Comparison of ENCODE assay signal across 1 cellular context in the genomic region with DNA sequence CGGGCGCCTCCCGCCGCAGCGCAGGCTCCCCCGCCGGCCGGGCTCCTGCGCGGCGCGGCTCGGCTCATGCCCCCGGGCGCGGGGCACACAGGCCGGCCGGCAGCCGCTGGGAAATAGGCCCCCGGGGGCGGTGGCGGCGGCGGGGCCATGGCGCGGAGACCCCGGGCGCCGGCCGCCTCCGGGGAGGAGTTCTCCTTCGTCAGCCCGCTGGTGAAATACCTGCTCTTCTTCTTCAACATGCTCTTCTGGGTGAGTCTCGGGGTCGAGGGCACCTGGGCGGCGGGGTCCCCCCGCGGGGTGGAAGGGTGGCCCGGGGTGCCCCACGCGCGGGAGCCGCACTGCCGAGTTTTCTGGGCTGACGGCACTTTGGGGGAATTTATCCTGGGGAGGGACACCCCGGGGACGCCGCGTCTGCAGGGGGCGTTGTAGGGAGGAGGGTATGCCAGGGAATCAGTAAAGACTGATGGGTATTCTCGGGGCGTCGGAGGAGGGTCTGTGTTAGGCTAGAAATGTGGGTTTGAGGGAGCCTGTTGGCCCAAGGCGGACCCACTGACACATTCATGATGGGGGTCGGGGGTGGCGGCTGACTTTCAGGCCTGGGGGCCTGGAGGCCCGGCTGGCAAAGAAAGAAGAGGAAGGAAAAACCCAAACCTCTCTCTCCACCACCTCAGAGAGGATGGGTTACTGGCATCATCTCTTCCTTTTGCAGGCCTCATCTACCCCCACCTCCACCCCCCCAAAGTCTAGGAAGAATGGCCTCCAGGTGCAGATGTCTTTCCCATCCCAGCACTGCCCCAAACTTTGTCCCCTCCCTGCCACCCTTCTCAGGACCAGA.
TF ChIP-seq lines count a peak whose summit lies in the region.

No MANE protein-coding gene starts in this region.

TF ChIP-seq in HepG2, 621 proteins besides CTCF, POLR2A, EP300 and RAD21 (continued from another document and continues in another):
- TF ChIP-seq, protein P1, sequence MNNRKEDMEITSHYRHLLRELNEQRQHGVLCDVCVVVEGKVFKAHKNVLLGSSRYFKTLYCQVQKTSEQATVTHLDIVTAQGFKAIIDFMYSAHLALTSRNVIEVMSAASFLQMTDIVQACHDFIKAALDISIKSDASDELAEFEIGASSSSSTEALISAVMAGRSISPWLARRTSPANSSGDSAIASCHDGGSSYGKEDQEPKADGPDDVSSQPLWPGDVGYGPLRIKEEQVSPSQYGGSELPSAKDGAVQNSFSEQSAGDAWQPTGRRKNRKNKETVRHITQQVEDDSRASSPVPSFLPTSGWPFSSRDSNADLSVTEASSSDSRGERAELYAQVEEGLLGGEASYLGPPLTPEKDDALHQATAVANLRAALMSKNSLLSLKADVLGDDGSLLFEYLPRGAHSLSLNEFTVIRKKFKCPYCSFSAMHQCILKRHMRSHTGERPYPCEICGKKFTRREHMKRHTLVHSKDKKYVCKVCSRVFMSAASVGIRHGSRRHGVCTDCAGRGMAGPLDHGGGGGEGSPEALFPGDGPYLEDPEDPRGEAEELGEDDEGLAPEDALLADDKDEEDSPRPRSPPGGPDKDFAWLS (CRISPR knock-in tag; IDR thresholded peaks at IDR 0.05; ENCODE audit: borderline replicate concordance): no peak
- TF ChIP-seq RFX1 (IDR thresholded peaks at IDR 0.05) (no peak), HIVEP1 (CRISPR knock-in tag; IDR thresholded peaks at IDR 0.05) (no peak), MED1 (CRISPR knock-in tag; IDR thresholded peaks at IDR 0.05) (0 out of 2 replicates have a peak, but pooled peaks have one; percentile 3), ZNF274 (CRISPR knock-in tag; IDR thresholded peaks at IDR 0.05) (0 out of 2 replicates have a peak, but pooled peaks have one; percentile 24), TBP (CRISPR knock-in tag; IDR thresholded peaks at IDR 0.05) (no peak), ZMYM4 (CRISPR knock-in tag; IDR thresholded peaks at IDR 0.05) (0 out of 2 replicates have a peak, but pooled peaks have one; percentile 0), ZUFSP (CRISPR knock-in tag; IDR thresholded peaks at IDR 0.05; ENCODE audit: borderline replicate concordance) (no peak), ZMAT3 (CRISPR knock-in tag; conservative IDR thresholded peaks at IDR 0.05) (no peak), ZFY (CRISPR knock-in tag; IDR thresholded peaks at IDR 0.05) (peak; percentile 40), ISX (CRISPR knock-in tag; conservative IDR thresholded peaks at IDR 0.05) (no peak), ZNF652 (CRISPR knock-in tag; IDR thresholded peaks at IDR 0.05; ENCODE audit: borderline replicate concordance, low read depth) (no peak), TRIM22 (IDR thresholded peaks at IDR 0.05) (no peak), POLR2G (IDR thresholded peaks at IDR 0.05; ENCODE audit: low read depth, low read length) (0 out of 2 replicates have a peak, but pooled peaks have one; percentile 1), SETDB1 (CRISPR knock-in tag; IDR thresholded peaks at IDR 0.05; ENCODE audit: borderline replicate concordance) (no peak), TCF7 (IDR thresholded peaks at IDR 0.05; ENCODE audit: low read depth) (no peak), ZNF446 (CRISPR knock-in tag; IDR thresholded peaks at IDR 0.05) (0 out of 2 replicates have a peak, but pooled peaks have one; percentile 59), ZMYM3 (CRISPR knock-in tag; IDR thresholded peaks at IDR 0.05) (no peak), ZNF24 (IDR thresholded peaks at IDR 0.05) (no peak), KMT2B (CRISPR knock-in tag; IDR thresholded peaks at IDR 0.05) (no peak), FUBP1 (CRISPR knock-in tag; IDR thresholded peaks at IDR 0.05; ENCODE audit: borderline replicate concordance) (no peak), ZHX1 (CRISPR knock-in tag; IDR thresholded peaks at IDR 0.05; ENCODE audit: low read depth) (no peak), PPARG (CRISPR knock-in tag; conservative IDR thresholded peaks at IDR 0.05) (no peak), PHF8 (CRISPR knock-in tag; IDR thresholded peaks at IDR 0.05) (0 out of 2 replicates have a peak, but pooled peaks have one; percentile 25)
- TF ChIP-seq, protein P2, sequence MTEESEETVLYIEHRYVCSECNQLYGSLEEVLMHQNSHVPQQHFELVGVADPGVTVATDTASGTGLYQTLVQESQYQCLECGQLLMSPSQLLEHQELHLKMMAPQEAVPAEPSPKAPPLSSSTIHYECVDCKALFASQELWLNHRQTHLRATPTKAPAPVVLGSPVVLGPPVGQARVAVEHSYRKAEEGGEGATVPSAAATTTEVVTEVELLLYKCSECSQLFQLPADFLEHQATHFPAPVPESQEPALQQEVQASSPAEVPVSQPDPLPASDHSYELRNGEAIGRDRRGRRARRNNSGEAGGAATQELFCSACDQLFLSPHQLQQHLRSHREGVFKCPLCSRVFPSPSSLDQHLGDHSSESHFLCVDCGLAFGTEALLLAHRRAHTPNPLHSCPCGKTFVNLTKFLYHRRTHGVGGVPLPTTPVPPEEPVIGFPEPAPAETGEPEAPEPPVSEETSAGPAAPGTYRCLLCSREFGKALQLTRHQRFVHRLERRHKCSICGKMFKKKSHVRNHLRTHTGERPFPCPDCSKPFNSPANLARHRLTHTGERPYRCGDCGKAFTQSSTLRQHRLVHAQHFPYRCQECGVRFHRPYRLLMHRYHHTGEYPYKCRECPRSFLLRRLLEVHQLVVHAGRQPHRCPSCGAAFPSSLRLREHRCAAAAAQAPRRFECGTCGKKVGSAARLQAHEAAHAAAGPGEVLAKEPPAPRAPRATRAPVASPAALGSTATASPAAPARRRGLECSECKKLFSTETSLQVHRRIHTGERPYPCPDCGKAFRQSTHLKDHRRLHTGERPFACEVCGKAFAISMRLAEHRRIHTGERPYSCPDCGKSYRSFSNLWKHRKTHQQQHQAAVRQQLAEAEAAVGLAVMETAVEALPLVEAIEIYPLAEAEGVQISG (CRISPR knock-in tag; IDR thresholded peaks at IDR 0.05): peak; percentile 68
- TF ChIP-seq, protein P3, sequence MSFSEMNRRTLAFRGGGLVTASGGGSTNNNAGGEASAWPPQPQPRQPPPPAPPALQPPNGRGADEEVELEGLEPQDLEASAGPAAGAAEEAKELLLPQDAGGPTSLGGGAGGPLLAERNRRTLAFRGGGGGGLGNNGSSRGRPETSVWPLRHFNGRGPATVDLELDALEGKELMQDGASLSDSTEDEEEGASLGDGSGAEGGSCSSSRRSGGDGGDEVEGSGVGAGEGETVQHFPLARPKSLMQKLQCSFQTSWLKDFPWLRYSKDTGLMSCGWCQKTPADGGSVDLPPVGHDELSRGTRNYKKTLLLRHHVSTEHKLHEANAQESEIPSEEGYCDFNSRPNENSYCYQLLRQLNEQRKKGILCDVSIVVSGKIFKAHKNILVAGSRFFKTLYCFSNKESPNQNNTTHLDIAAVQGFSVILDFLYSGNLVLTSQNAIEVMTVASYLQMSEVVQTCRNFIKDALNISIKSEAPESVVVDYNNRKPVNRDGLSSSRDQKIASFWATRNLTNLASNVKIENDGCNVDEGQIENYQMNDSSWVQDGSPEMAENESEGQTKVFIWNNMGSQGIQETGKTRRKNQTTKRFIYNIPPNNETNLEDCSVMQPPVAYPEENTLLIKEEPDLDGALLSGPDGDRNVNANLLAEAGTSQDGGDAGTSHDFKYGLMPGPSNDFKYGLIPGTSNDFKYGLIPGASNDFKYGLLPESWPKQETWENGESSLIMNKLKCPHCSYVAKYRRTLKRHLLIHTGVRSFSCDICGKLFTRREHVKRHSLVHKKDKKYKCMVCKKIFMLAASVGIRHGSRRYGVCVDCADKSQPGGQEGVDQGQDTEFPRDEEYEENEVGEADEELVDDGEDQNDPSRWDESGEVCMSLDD (CRISPR knock-in tag; IDR thresholded peaks at IDR 0.05; ENCODE audit: borderline replicate concordance): no peak
- TF ChIP-seq, protein P4, sequence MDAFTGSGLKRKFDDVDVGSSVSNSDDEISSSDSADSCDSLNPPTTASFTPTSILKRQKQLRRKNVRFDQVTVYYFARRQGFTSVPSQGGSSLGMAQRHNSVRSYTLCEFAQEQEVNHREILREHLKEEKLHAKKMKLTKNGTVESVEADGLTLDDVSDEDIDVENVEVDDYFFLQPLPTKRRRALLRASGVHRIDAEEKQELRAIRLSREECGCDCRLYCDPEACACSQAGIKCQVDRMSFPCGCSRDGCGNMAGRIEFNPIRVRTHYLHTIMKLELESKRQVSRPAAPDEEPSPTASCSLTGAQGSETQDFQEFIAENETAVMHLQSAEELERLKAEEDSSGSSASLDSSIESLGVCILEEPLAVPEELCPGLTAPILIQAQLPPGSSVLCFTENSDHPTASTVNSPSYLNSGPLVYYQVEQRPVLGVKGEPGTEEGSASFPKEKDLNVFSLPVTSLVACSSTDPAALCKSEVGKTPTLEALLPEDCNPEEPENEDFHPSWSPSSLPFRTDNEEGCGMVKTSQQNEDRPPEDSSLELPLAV (CRISPR knock-in tag; conservative IDR thresholded peaks at IDR 0.05; ENCODE audit: low read depth): no peak
- TF ChIP-seq, protein P5, sequence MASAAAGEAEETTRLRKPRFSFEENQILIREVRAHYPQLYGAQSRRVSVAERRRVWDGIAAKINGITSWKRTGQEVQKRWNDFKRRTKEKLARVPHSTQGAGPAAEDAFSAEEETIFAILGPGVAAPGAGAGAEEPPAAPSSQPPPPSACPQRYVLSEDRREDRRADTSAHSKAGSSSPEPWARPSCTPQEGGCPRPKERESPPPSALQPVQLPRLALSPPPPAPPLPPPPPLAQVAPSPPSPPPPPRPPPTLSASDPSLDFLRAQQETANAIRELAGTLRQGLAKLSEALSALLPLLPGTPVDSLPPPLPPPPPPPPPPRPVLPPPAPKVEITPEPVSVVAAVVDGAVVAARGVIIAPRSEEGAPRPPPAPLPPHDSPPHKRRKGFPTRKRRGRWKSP (CRISPR knock-in tag; IDR thresholded peaks at IDR 0.05): no peak
- TF ChIP-seq, protein P6, sequence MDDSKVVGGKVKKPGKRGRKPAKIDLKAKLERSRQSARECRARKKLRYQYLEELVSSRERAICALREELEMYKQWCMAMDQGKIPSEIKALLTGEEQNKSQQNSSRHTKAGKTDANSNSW (CRISPR knock-in tag; IDR thresholded peaks at IDR 0.05; ENCODE audit: borderline replicate concordance): no peak
